8 cellular contexts compared by ENCODE assay signal in the genomic region with DNA sequence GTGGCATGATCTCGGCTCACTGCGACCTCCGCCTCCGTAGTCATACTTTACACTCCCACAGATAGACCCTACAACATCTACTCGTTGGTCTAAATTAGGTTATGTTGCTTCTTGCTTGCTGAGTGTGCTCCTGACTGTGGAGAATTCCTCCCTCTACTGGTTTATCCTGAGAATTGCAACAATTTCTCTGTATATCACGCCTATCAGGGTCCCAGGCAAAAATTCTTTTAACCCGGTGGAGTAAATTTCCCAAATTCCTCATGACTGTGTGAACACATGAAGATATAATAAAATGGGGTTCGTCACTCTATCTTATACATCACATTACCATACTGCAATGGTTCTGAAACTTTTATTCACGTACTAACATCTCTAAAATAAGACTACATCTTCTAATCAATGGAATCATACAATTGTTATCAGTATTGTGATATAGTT.
A peak's percentile ranks its signal among the peaks of the same experiment; 100 is the strongest.
DNase-seq lines count a peak whose midpoint lies in the region; ATAC-seq and TF ChIP-seq lines count a peak whose summit lies in the region.

No MANE protein-coding gene starts in this region.

- no peak overlapping the region for H3K4me3 Mint-ChIP-seq in stimulated activated naive B cell treated with anti-CD40 and anti-IgM and Interleukin-4, amounts not matched to agents 10 μg/mL and 1 μg/mL and 100 μg/mL, for 72 hours

- peak; percentile 34 to 42 for DNase-seq in AML-193 (lab: John Stamatoyannopoulos, UW)
- DNase-seq in NCI-H2227 (lab: John Stamatoyannopoulos, UW; ENCODE audit: unreplicated experiment) = peak; percentile 65
- DNase-seq in amniotic epithelial cell (ENCODE audit: low read depth) = peak; percentile 44
- peak; percentile 35 for DNase-seq in iPS DF 19.7 (ENCODE audit: low read depth, low spot score)
- no peak for DNase-seq in stimulated activated naive B cell treated with anti-CD40 and anti-IgM and Interleukin-4, amounts not matched to agents 10 μg/mL and 1 μg/mL and 100 μg/mL, for 72 hours

- peaks cover 0 to 8% of the 10 kb centered on the region in 2 donors for H3K4me1 Mint-ChIP-seq in stimulated activated naive B cell treated with anti-CD40 and anti-IgM and Interleukin-4, amounts not matched to agents 10 μg/mL and 1 μg/mL and 100 μg/mL, for 72 hours

- peaks cover 9 to 17% of the 10 kb centered on the region in 2 donors for H3K27me3 Mint-ChIP-seq in stimulated activated naive B cell treated with anti-CD40 and anti-IgM and Interleukin-4, amounts not matched to agents 10 μg/mL and 1 μg/mL and 100 μg/mL, for 72 hours

- H3K27ac Mint-ChIP-seq in stimulated activated naive B cell treated with anti-CD40 and anti-IgM and Interleukin-4, amounts not matched to agents 10 μg/mL and 1 μg/mL and 100 μg/mL, for 72 hours = no peak overlapping the region

- TF ChIP-seq POLR2A in GM18505 (IDR thresholded peaks at IDR 0.05; ENCODE audit: borderline replicate concordance, extremely low read depth, insufficient read depth, insufficient read length) = no peak

- ATAC-seq in GM18505 (IDR thresholded peaks at IDR 0.05; ENCODE audit: unreplicated experiment) (peak; percentile 77), HG03095 (IDR thresholded peaks at IDR 0.05; ENCODE audit: unreplicated experiment) (peak; percentile 79), GM21526 (IDR thresholded peaks at IDR 0.05; ENCODE audit: low FRiP score, unreplicated experiment) (no peak)
- peak; percentile 82 to 90 for ATAC-seq in stimulated activated naive B cell treated with anti-CD40 and anti-IgM and Interleukin-4, amounts not matched to agents 10 μg/mL and 1 μg/mL and 100 μg/mL, for 72 hours (replicated peaks)

- H3K36me3 Mint-ChIP-seq in stimulated activated naive B cell treated with anti-CD40 and anti-IgM and Interleukin-4, amounts not matched to agents 10 μg/mL and 1 μg/mL and 100 μg/mL, for 72 hours = no peaks in the 10 kb centered on the region

- H3K9me3 Mint-ChIP-seq in stimulated activated naive B cell treated with anti-CD40 and anti-IgM and Interleukin-4, amounts not matched to agents 10 μg/mL and 1 μg/mL and 100 μg/mL, for 72 hours = no peaks in the 10 kb centered on the region
